8 cellular contexts compared by ENCODE assay signal in the genomic region with DNA sequence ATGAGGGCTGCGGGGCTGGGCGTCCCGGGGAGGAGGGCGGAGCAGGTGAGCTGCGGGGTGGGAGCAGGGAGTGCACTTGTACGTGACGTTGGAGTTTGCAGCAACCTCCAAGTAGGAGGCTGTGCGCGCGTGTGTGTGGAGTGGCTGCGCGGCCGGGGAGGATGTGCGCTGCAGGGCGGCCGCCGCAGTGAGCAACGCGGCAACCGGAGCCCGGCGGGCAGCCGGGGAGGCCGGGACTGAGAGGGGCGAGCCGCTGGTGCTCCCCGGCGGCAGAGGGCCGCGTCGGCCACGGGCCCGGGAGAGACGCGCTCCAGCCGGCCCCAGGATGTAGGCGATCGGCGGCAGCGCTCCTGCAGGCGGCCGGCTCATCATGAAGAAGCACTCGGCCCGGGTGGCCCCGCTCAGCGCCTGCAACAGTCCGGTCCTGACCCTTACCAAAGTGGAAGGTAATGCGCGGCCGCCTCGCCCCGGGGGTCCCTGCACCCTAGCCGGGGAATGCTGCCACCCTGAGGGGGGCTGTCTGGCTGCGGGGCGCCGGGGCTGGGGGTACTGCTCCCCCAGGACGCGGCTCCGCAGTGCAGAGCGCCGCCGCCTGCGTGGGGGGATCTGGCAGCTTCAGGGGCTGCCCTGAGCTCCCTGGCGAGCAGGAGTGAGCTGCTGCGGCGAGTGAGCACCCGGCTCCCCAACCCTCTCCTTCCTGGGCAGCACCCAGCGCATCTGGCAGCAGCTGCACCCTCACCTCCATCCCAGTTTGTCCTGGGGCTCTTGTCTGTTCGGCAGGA.
DNase-seq lines count a peak whose midpoint lies in the region; TF ChIP-seq lines count a peak whose summit lies in the region.

No MANE protein-coding gene starts in this region.

- H3K4me1 ChIP-seq in esophagus squamous epithelium (peaks cover 8 to 27% (median 10%) of the 10 kb centered on the region in 3 donors), neuronal stem cell (ENCODE audit: control insufficient read depth in 2 of 2, insufficient read depth in 1 of 2, low read depth in 1 of 2, low read length in 2 of 2) (peaks cover 0 to 10% of the 10 kb centered on the region in 2 donors)

- H2AK5ac ChIP-seq in neuronal stem cell (ENCODE audit: low read depth, low read length): no peak overlapping the region

- H3K36me3 ChIP-seq in esophagus squamous epithelium: no peaks in the 10 kb centered on the region
- H3K36me3 ChIP-seq in neuronal stem cell (replicated peaks in 1 of 2; ENCODE audit: control insufficient read depth in 2 of 2, insufficient read depth in 2 of 2, low read length in 2 of 2): no peaks in the 10 kb centered on the region

- DNase-seq in SIG-M5 treated with dmso at 0.1 percent for 504 hours (lab: John Stamatoyannopoulos, UW; ENCODE audit: unreplicated experiment) (peak; percentile 85), SIG-M5 (lab: John Stamatoyannopoulos, UW) (no peak), HL-60 (ENCODE audit: low read depth in 1 of 2, low spot score in 1 of 2) (peak in 1 of 2 experiments; percentile 72), esophagus squamous epithelium (lab: John Stamatoyannopoulos, UW) (no peak), neuronal stem cell (ENCODE audit: low spot score) (peak; percentile 23), NCI-H2171 treated with DMSO at 0.1 percent for 48 hours (lab: John Stamatoyannopoulos, UW) (no peak), DMS114 treated with DMSO at 0.1 percent for 48 hours (lab: John Stamatoyannopoulos, UW; ENCODE audit: unreplicated experiment) (no peak)
- DNase-seq in activated CD4-positive, alpha-beta T cell treated with anti-CD3 and anti-CD28 coated beads, Interleukin-2, amount 50 U/mL, for 48 hours: peak; percentile 48 to 61

- H3K18ac ChIP-seq in neuronal stem cell (ENCODE audit: low read length): peak overlapping the region; percentile 85

- peak in 1 of 4 donors; percentile 24 for TF ChIP-seq POLR2A in esophagus squamous epithelium (IDR thresholded peaks at IDR 0.05)

- no peak overlapping the region for H4K8ac ChIP-seq in neuronal stem cell (ENCODE audit: low read depth, low read length)

- H3K9me3 ChIP-seq in esophagus squamous epithelium (no peaks in the 10 kb centered on the region), neuronal stem cell (replicated peaks in 1 of 2; ENCODE audit: control insufficient read depth in 2 of 2, insufficient read depth in 1 of 2, low read depth in 1 of 2, low read length in 2 of 2) (peaks cover 0 to 2% of the 10 kb centered on the region in 2 donors)

- WGBS in esophagus squamous epithelium, 2 donors: 0 to 1% methylated on average over 3 to 40 of the region's 69 CpGs
- no CpG with 5 or more reads among the region's 69 CpGs for WGBS in neuronal stem cell (ENCODE audit: extremely low coverage in 2 of 2, insufficient read length in 2 of 2, insufficient replicate concordance in 1 of 2), 2 donors

- intact Hi-C loops in esophagus squamous epithelium (cut with DNase I): no loop called here

- peak overlapping the region; percentile 82 for H3K9ac ChIP-seq in neuronal stem cell (ENCODE audit: low read depth, low read length, poor library complexity)

- H3K4me3 ChIP-seq in HL-60 (replicated peaks; ENCODE audit: insufficient read depth, low read length) (peak overlapping the region; percentile 46), esophagus squamous epithelium (peak overlapping the region; percentile 28 to 64 (median 48)), neuronal stem cell (ENCODE audit: low read length in 2 of 2) (peak overlapping the region in 1 of 2 donors; percentile 79)

- H2BK15ac ChIP-seq in neuronal stem cell (ENCODE audit: low read length): no peak overlapping the region

- H3K27ac ChIP-seq in HL-60 (replicated peaks) (no peak overlapping the region), esophagus squamous epithelium (peak overlapping the region in 1 of 4 donors; percentile 17), neuronal stem cell (replicated peaks; ENCODE audit: low read length) (no peak overlapping the region)

- H2BK12ac ChIP-seq in neuronal stem cell (ENCODE audit: low read length): no peak overlapping the region

- H3K4ac ChIP-seq in neuronal stem cell (ENCODE audit: low read length): no peak overlapping the region

- H2BK5ac ChIP-seq in neuronal stem cell (ENCODE audit: low read length): no peak overlapping the region

- H2BK120ac ChIP-seq in neuronal stem cell (ENCODE audit: low read depth, low read length): no peak overlapping the region

- H3K14ac ChIP-seq in neuronal stem cell (ENCODE audit: low read length): peak overlapping the region; percentile 96

- peak overlapping the region; percentile 62 for H3K23ac ChIP-seq in neuronal stem cell (ENCODE audit: low read depth, low read length, poor library complexity)

- H3K4me2 ChIP-seq in neuronal stem cell (ENCODE audit: insufficient read depth, low read length, poor library complexity, severe bottlenecking): peak overlapping the region; percentile 84

- H3K27me3 ChIP-seq in HL-60 (ENCODE audit: insufficient read depth, poor library complexity, severe bottlenecking) (peaks cover 9% of the 10 kb centered on the region), esophagus squamous epithelium (peaks cover 0 to 73% (median 0%) of the 10 kb centered on the region in 4 donors), neuronal stem cell (ENCODE audit: control insufficient read depth in 3 of 3, insufficient read depth in 3 of 3, low read depth in 1 of 3, low read length in 3 of 3) (peaks cover 2 to 57% (median 33%) of the 10 kb centered on the region in 3 experiments)

- H3K79me1 ChIP-seq in neuronal stem cell (ENCODE audit: low read depth, low read length): no peaks in the 10 kb centered on the region

- no peak overlapping the region for H4K91ac ChIP-seq in neuronal stem cell (ENCODE audit: low read depth, low read length, poor library complexity)

- H2AFZ ChIP-seq in neuronal stem cell (ENCODE audit: low read length): peak overlapping the region; percentile 37

- TF ChIP-seq CTCF in HL-60 (IDR thresholded peaks at IDR 0.05; ENCODE audit: insufficient read depth, low read length): no peak
- TF ChIP-seq CTCF in esophagus squamous epithelium (IDR thresholded peaks at IDR 0.05): no peak

Comparison
In these comparisons a context has a peak if more than half of its experiments do, and no peak if none do; other contexts are left out.
1. DNase-seq: peak in SIG-M5 treated with dmso at 0.1 percent for 504 hours (single experiment), activated CD4-positive, alpha-beta T cell treated with anti-CD3 and anti-CD28 coated beads, Interleukin-2, amount 50 U/mL, for 48 hours (2 of 2) and neuronal stem cell (single experiment); none in SIG-M5 (single experiment), esophagus squamous epithelium (single experiment), NCI-H2171 treated with DMSO at 0.1 percent for 48 hours (single experiment) and DMS114 treated with DMSO at 0.1 percent for 48 hours (single experiment).